In the genomic region with DNA sequence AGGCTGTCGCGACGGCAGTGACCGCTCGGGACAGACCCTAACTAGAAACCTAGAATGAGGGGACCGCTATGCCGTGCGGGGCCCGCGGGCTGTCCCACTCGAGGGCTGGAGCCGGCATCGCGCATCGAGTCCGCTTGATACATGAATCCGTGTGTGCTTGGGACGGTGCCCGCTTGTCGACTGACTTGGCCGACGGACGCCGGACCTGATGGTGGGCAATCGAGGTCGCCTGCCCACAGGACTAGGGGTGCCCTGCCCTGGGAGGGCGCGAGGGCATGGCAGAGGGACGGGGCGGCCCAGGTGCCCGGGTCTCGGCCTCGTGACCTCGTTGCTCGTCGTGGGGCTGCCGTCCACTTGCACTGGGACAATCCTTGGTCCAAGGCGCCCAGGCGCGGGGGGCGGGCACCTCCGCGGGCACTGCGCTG, we compare ENCODE assay signal across 8 cellular contexts. TPM values are rescaled to one million over a fixed set of nuclear protein-coding genes. Genes with fewer than 3 reads are reported as not detected.
DNase-seq lines count a peak whose midpoint lies in the region; ATAC-seq and TF ChIP-seq lines count a peak whose summit lies in the region.

No MANE protein-coding gene starts in this region.

- POLR2A ChIA-PET in activated CD4-positive, alpha-beta memory T cell treated with anti-CD3 and anti-CD28 coated beads, Interleukin-2, amount 10 ng/mL, durations not matched to agents 7 days and 5 days (lab: Charles Lee) = interaction anchor here (0.6 to 6.3 kb wide), 27 partner anchors 8 to 608 kb away, joined by 3 to 141 read pairs (median 6); partner anchors contain the start of genes NCL and PDE6D

- intact Hi-C loops in esophagus squamous epithelium (cut with DNase I) = no loop called here

- ATAC-seq in HG02943 (IDR thresholded peaks at IDR 0.05; ENCODE audit: low read depth, unreplicated experiment) = peak; percentile 0

- no peaks in the 10 kb centered on the region for H3K27me3 Mint-ChIP-seq in activated CD4-positive, alpha-beta memory T cell treated with anti-CD3 and anti-CD28 coated beads, Interleukin-2, amount 10 ng/mL, durations not matched to agents 7 days and 5 days
- H3K27me3 Mint-ChIP-seq in osteocyte (ENCODE audit: unreplicated experiment) = no peaks in the 10 kb centered on the region

- peak overlapping the region; percentile 91 for H3K4me3 Mint-ChIP-seq in activated CD4-positive, alpha-beta memory T cell treated with anti-CD3 and anti-CD28 coated beads, Interleukin-2, amount 10 ng/mL, durations not matched to agents 7 days and 5 days
- H3K4me3 Mint-ChIP-seq in osteocyte (ENCODE audit: unreplicated experiment) = peak overlapping the region; percentile 90

- H3K9me3 Mint-ChIP-seq in activated CD4-positive, alpha-beta memory T cell treated with anti-CD3 and anti-CD28 coated beads, Interleukin-2, amount 10 ng/mL, durations not matched to agents 7 days and 5 days = no peaks in the 10 kb centered on the region
- no peaks in the 10 kb centered on the region for H3K9me3 Mint-ChIP-seq in osteocyte (ENCODE audit: unreplicated experiment)

- peaks cover 25 to 63% (median 26%) of the 10 kb centered on the region in 3 donors for H3K4me1 ChIP-seq in esophagus squamous epithelium

- DNase-seq in Daoy (ENCODE audit: low read depth) (peak; percentile 35), esophagus squamous epithelium (lab: John Stamatoyannopoulos, UW) (peak; percentile 54), osteocyte (ENCODE audit: extremely low spot score, unreplicated experiment) (peak; percentile 89), middle frontal gyrus (ENCODE audit: extremely low spot score, low spot score) (no peak), GM10266 (ENCODE audit: extremely low spot score) (no peak), NCI-H1930 (lab: John Stamatoyannopoulos, UW) (no peak)
- DNase-seq in activated CD4-positive, alpha-beta memory T cell treated with anti-CD3 and anti-CD28 coated beads, Interleukin-2, amount 10 ng/mL, durations not matched to agents 7 days and 5 days = peak; percentile 60

- 9 to 11% methylated on average over 7 to 16 of the region's 44 CpGs for WGBS in esophagus squamous epithelium, 2 donors

- H3K36me3 ChIP-seq in esophagus squamous epithelium = peaks cover 6 to 15% (median 7%) of the 10 kb centered on the region in 3 donors

- peak overlapping the region; percentile 94 to 100 (median 99) for H3K27ac ChIP-seq in esophagus squamous epithelium

- H3K27ac Mint-ChIP-seq in activated CD4-positive, alpha-beta memory T cell treated with anti-CD3 and anti-CD28 coated beads, Interleukin-2, amount 10 ng/mL, durations not matched to agents 7 days and 5 days = peak overlapping the region; percentile 100
- peak overlapping the region; percentile 100 for H3K27ac Mint-ChIP-seq in osteocyte (ENCODE audit: unreplicated experiment)

- TF ChIP-seq CTCF in esophagus squamous epithelium (IDR thresholded peaks at IDR 0.05) = no peak
- no peak for TF ChIP-seq CTCF in osteocyte (IDR thresholded peaks at IDR 0.05)
- TF ChIP-seq CTCF in GM10266 (IDR thresholded peaks at IDR 0.05; ENCODE audit: control insufficient read depth, insufficient read depth, low read depth, missing control alignments) = no peak

- H3K4me1 Mint-ChIP-seq in activated CD4-positive, alpha-beta memory T cell treated with anti-CD3 and anti-CD28 coated beads, Interleukin-2, amount 10 ng/mL, durations not matched to agents 7 days and 5 days = peaks cover 27% of the 10 kb centered on the region
- H3K4me1 Mint-ChIP-seq in osteocyte (ENCODE audit: unreplicated experiment) = peaks cover 24% of the 10 kb centered on the region

- peak overlapping the region; percentile 59 to 95 (median 92) for H3K4me3 ChIP-seq in esophagus squamous epithelium

- peaks cover 46% of the 10 kb centered on the region for H3K36me3 Mint-ChIP-seq in activated CD4-positive, alpha-beta memory T cell treated with anti-CD3 and anti-CD28 coated beads, Interleukin-2, amount 10 ng/mL, durations not matched to agents 7 days and 5 days (ENCODE audit: low read depth)
- peaks cover 13% of the 10 kb centered on the region for H3K36me3 Mint-ChIP-seq in osteocyte (ENCODE audit: unreplicated experiment)

- no peaks in the 10 kb centered on the region for H3K9me3 ChIP-seq in esophagus squamous epithelium

- peak in 3 of 4 donors; percentile 9 to 85 (median 59) for TF ChIP-seq POLR2A in esophagus squamous epithelium (IDR thresholded peaks at IDR 0.05)

- CTCF ChIA-PET in activated CD4-positive, alpha-beta memory T cell treated with anti-CD3 and anti-CD28 coated beads, Interleukin-2, amount 10 ng/mL, durations not matched to agents 7 days and 5 days (lab: Charles Lee) = interaction anchor here (1.0 to 12.1 kb wide), 17 partner anchors 7 to 243 kb away, joined by 3 to 125 read pairs (median 5); partner anchors contain the start of genes COPS7B and NCL

- H3K27me3 ChIP-seq in esophagus squamous epithelium = no peaks in the 10 kb centered on the region

RNA-seq across cellular contexts. Expression of gene PTMA, which starts 0.7 kb away (rescaled TPM):
- 969 and 1,053 TPM in 2 replicates for total RNA-seq in Daoy (2014; rRNA removed; shearing (Covaris generic))
- total RNA-seq in activated CD4-positive, alpha-beta memory T cell treated with anti-CD3 and anti-CD28 coated beads, Interleukin-2, amount 10 ng/mL, durations not matched to agents 7 days and 5 days = 1,000 to 10,000 TPM; 1,300 to 1,326 TPM
- total RNA-seq in esophagus squamous epithelium (1,000 to 10,000 TPM in 2 of 4 donors, 100 to 1,000 TPM in 2; 670 to 1,121 (median 903) TPM), osteocyte (709 and 776 TPM in 2 replicates)

Comparison
In these comparisons a context has a peak if more than half of its experiments do, and no peak if none do; other contexts are left out.
1. DNase-seq: peak in Daoy (single experiment), activated CD4-positive, alpha-beta memory T cell treated with anti-CD3 and anti-CD28 coated beads, Interleukin-2, amount 10 ng/mL, durations not matched to agents 7 days and 5 days (single experiment), esophagus squamous epithelium (single experiment) and osteocyte (single experiment); none in middle frontal gyrus (single experiment), GM10266 (single experiment) and NCI-H1930 (0 of 2).